In genomic region chr13:114341003-114341777, GRCh38 we compare ENCODE assay signal across 19 cellular contexts.
"Had no signal": no experiment of that assay in that cellular context is flagged by ENCODE, and none has a peak within 500 bp of the region (broad histone marks: within the 10 kb centered on the region; RNA-seq: fewer than 3 reads in every experiment).

No MANE protein-coding gene starts in this region.

- H3K9me3 Mint-ChIP-seq: activated naive CD8-positive, alpha-beta T cell treated with anti-CD3 and anti-CD28 coated beads, Interleukin-2, amount 10 ng/mL, durations not matched to agents 7 days and 5 days; nephron; stimulated activated naive CD8-positive, alpha-beta T cell treated with anti-CD3 and anti-CD28 coated beads, Interleukin-15, amount 100 ng/mL, for 72 hours had no signal

- H3K4me1 ChIP-seq: foreskin keratinocyte had no signal

- H3K27ac ChIP-seq: brain microvascular endothelial cell, foreskin keratinocyte, sigmoid colon, spleen, thoracic aorta had no signal

- DNase-seq: activated CD4-positive, alpha-beta T cell treated with anti-CD3 and anti-CD28 coated beads, Interleukin-2, amount 50 U/mL, for 1 hour; activated naive CD4-positive, alpha-beta T cell; activated naive CD8-positive, alpha-beta T cell treated with anti-CD3 and anti-CD28 coated beads, Interleukin-2, amount 10 ng/mL, durations not matched to agents 7 days and 5 days; activated T-cell treated with anti-CD3 and anti-CD28 coated beads for 4 hours; anterior cingulate cortex; brain microvascular endothelial cell; cerebellar nuclear complex; effector CD8-positive, alpha-beta T cell; foreskin keratinocyte; glutamatergic neuron; hypothalamus; kidney glomerular epithelial cell; mesendoderm; sigmoid colon; spleen; stimulated activated naive CD8-positive, alpha-beta T cell treated with anti-CD3 and anti-CD28 coated beads, Interleukin-15, amount 100 ng/mL, for 72 hours; T-helper 9 cell had no signal

- ATAC-seq: foreskin keratinocyte had no signal

- H3K4me3 ChIP-seq: sigmoid colon, spleen, thoracic aorta had no signal

- H3K36me3 ChIP-seq: brain microvascular endothelial cell, sigmoid colon, spleen, thoracic aorta had no signal

- H3K27ac Mint-ChIP-seq: nephron had no signal

- H3K4me3 Mint-ChIP-seq: nephron had no signal

- H3K9me3 ChIP-seq: sigmoid colon, spleen, thoracic aorta had no signal

- H3K36me3 Mint-ChIP-seq: activated naive CD8-positive, alpha-beta T cell treated with anti-CD3 and anti-CD28 coated beads, Interleukin-2, amount 10 ng/mL, durations not matched to agents 7 days and 5 days had no signal

- H3K27me3 ChIP-seq: brain microvascular endothelial cell, foreskin keratinocyte, sigmoid colon had no signal
